In the genomic region with DNA sequence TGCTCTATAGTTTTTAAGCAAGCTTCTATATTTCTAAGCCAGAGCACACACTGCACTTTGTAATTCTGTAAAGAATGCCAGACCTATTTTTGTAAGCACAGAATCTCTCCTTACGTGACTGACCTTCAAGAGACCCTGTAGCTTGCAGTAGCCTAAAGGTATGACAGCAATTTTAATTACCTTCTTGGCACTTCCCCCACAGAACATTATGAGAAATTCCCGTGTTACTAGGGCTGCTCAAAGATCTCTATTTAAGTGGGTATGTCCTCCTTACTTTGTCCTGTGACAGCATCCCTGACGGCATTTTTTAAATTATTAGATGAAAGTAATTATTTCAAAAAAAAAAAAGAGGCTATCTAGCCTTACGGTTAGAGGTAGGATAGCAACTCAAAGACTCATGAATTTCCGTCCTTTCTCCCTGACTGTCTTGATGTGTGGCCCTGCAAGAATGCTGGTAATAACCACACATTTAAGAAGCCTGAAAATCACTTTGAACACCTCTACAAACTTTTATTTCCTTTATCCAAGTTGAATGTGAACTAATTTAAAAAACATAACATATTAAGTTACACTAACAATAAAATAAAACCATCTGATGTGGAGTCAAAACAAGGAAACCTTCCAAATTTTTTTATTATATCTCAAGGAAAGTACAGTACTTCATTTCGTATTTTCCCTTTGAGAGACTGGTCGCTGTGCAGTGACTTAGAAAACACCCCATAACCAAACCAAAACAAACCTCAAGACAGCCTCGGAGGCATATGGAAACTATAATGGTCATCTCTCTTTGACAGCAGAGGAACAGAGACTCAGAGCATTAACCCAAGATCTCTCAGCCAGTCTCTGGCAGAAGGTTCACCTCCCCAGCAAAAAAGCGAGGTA, we compare ENCODE assay signal across 1 cellular context.
TF ChIP-seq lines count a peak whose summit lies in the region.

No MANE protein-coding gene starts in this region.

TF ChIP-seq in GM12878, 131 proteins besides CTCF, POLR2A, EP300 and RAD21:
- no peak for TF ChIP-seq GATAD2B (conservative IDR thresholded peaks at IDR 0.05; ENCODE audit: low read depth)
